Comparison of ENCODE assay signal across 1 cellular context in genomic region chr20:3072530-3073250, GRCh38.
TF ChIP-seq lines count a peak whose summit lies in the region.

No MANE protein-coding gene starts in this region.

TF ChIP-seq in HepG2, 621 proteins besides CTCF, POLR2A, EP300 and RAD21 (continues in another document):
- TF ChIP-seq ZBTB39 (CRISPR knock-in tag; IDR thresholded peaks at IDR 0.05) (no peak), RBM39 (IDR thresholded peaks at IDR 0.05; ENCODE audit: low read depth, low read length, poor library complexity, severe bottlenecking) (no peak), KAT2B (IDR thresholded peaks at IDR 0.05; ENCODE audit: borderline replicate concordance, low read depth, low read length) (no peak), RXRA (CRISPR knock-in tag; IDR thresholded peaks at IDR 0.05) (0 out of 2 replicates have a peak, but pooled peaks have one; percentile 5), GABPB1 (CRISPR knock-in tag; IDR thresholded peaks at IDR 0.05) (peak; percentile 12; the same call in 1 of the 2 replicates), KAT8 (CRISPR knock-in tag; IDR thresholded peaks at IDR 0.05) (no peak), ZNF563 (CRISPR knock-in tag; IDR thresholded peaks at IDR 0.05) (peak; percentile 33; the same call in 1 of the 2 replicates), PHF20 (CRISPR knock-in tag; IDR thresholded peaks at IDR 0.05) (no peak), SNAPC2 (CRISPR knock-in tag; IDR thresholded peaks at IDR 0.05) (no peak), ZNF781 (CRISPR knock-in tag; IDR thresholded peaks at IDR 0.05; ENCODE audit: borderline replicate concordance, not compliant biosample characterization) (no peak), ZBTB38 (CRISPR knock-in tag; IDR thresholded peaks at IDR 0.05) (peak; percentile 70), ZBTB26 (CRISPR knock-in tag; IDR thresholded peaks at IDR 0.05; ENCODE audit: borderline replicate concordance) (no peak), HOXA5 (CRISPR knock-in tag; IDR thresholded peaks at IDR 0.05) (peak; percentile 41; the same call in 1 of the 2 replicates), KMT2B (CRISPR knock-in tag; IDR thresholded peaks at IDR 0.05) (no peak), ZSCAN21 (CRISPR knock-in tag; IDR thresholded peaks at IDR 0.05; ENCODE audit: borderline replicate concordance) (peak; percentile 49; the same call in 1 of the 2 replicates), BRD4 (CRISPR knock-in tag; IDR thresholded peaks at IDR 0.05) (no peak), ZFP62 (CRISPR knock-in tag; IDR thresholded peaks at IDR 0.05) (no peak), PAF1 (CRISPR knock-in tag; IDR thresholded peaks at IDR 0.05) (no peak), ZNF512B (CRISPR knock-in tag; IDR thresholded peaks at IDR 0.05; ENCODE audit: borderline replicate concordance) (peak; percentile 74; the same call in 1 of the 2 replicates), AHR (CRISPR knock-in tag; IDR thresholded peaks at IDR 0.05) (0 out of 2 replicates have a peak, but pooled peaks have one; percentile 0), ZFP41 (CRISPR knock-in tag; IDR thresholded peaks at IDR 0.05; ENCODE audit: borderline replicate concordance) (peak; percentile 58; the same call in 1 of the 2 replicates), ZBTB4 (CRISPR knock-in tag; IDR thresholded peaks at IDR 0.05; ENCODE audit: borderline replicate concordance) (peak; percentile 68; the same call in 1 of the 2 replicates), MED1 (CRISPR knock-in tag; IDR thresholded peaks at IDR 0.05) (peak; percentile 20), ZNF484 (CRISPR knock-in tag; IDR thresholded peaks at IDR 0.05; ENCODE audit: borderline replicate concordance, low read depth) (no peak), LRRFIP1 (CRISPR knock-in tag; conservative IDR thresholded peaks at IDR 0.05) (no peak), EED (CRISPR knock-in tag; IDR thresholded peaks at IDR 0.05) (no peak), ZNF263 (CRISPR knock-in tag; IDR thresholded peaks at IDR 0.05) (peak; percentile 18; the same call in 1 of the 2 replicates), SMAD9 (CRISPR knock-in tag; IDR thresholded peaks at IDR 0.05) (no peak)
- TF ChIP-seq, protein P1, sequence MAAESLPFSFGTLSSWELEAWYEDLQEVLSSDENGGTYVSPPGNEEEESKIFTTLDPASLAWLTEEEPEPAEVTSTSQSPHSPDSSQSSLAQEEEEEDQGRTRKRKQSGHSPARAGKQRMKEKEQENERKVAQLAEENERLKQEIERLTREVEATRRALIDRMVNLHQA (CRISPR knock-in tag; IDR thresholded peaks at IDR 0.05), result no peak
- TF ChIP-seq, protein P2, sequence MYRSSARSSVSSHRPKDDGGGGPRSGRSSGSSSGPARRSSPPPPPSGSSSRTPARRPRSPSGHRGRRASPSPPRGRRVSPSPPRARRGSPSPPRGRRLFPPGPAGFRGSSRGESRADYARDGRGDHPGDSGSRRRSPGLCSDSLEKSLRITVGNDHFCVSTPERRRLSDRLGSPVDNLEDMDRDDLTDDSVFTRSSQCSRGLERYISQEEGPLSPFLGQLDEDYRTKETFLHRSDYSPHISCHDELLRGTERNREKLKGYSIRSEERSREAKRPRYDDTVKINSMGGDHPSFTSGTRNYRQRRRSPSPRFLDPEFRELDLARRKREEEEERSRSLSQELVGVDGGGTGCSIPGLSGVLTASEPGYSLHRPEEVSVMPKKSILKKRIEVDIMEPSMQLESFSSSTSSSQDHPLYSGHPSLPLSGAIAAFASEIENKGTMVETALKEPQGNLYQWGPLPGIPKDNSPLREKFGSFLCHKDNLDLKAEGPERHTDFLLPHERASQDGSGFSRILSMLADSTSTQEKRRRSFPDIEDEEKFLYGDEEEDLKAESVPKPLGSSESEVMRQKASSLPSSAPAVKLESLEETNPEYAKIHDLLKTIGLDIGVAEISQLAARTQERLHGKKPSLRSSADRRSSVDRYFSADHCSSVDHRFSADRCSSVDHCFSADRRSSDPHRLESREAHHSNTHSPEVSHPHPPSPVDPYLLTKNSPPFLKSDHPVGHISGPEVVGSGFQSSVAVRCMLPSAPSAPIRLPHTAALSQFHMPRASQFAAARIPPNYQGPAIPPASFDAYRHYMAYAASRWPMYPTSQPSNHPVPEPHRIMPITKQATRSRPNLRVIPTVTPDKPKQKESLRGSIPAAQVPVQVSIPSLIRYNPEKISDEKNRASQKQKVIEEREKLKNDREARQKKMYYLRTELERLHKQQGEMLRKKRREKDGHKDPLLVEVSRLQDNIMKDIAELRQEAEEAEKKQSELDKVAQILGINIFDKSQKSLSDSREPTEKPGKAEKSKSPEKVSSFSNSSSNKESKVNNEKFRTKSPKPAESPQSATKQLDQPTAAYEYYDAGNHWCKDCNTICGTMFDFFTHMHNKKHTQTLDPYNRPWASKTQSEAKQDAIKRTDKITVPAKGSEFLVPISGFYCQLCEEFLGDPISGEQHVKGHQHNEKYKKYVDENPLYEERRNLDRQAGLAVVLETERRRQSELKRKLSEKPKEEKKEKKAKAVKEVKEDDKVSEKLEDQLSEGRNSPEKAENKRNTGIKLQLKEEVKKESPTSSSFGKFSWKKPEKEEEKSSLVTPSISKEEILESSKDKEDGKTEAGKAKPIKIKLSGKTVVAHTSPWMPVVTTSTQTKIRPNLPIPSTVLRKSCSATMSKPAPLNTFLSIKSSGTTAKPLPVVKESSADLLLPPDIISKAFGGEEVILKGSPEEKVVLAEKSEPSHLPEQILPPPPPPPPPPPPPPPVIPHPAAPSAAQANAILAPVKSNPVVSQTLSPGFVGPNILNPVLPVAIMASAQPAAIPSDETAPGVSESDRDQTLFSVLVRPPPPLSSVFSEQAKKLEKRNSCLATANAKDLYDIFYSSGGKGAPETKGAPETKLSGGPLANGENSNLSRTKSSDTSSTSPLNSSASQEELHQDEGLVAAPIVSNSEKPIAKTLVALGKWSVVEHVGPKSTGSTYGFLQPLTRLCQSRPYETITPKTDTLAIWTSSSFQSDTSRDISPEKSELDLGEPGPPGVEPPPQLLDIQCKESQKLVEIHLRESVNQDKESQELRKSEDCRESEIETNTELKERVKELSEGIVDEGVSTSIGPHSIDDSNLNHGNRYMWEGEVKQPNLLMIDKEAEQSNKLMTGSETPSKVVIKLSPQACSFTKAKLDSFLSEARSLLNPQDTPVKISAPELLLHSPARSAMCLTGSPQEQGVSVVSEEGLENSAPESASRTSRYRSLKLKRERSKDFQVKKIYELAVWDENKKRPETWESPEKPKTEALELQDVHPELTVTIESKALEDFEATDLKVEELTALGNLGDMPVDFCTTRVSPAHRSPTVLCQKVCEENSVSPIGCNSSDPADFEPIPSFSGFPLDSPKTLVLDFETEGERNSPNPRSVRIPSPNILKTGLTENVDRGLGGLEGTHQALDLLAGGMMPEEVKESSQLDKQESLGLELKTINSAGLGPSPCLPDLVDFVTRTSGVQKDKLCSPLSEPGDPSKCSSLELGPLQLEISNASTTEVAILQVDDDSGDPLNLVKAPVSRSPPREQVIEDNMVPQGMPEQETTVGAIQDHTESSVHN (CRISPR knock-in tag; IDR thresholded peaks at IDR 0.05), result no peak
- TF ChIP-seq, protein P3, sequence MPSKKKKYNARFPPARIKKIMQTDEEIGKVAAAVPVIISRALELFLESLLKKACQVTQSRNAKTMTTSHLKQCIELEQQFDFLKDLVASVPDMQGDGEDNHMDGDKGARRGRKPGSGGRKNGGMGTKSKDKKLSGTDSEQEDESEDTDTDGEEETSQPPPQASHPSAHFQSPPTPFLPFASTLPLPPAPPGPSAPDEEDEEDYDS (CRISPR knock-in tag; IDR thresholded peaks at IDR 0.05), result no peak
- TF ChIP-seq, protein P4, sequence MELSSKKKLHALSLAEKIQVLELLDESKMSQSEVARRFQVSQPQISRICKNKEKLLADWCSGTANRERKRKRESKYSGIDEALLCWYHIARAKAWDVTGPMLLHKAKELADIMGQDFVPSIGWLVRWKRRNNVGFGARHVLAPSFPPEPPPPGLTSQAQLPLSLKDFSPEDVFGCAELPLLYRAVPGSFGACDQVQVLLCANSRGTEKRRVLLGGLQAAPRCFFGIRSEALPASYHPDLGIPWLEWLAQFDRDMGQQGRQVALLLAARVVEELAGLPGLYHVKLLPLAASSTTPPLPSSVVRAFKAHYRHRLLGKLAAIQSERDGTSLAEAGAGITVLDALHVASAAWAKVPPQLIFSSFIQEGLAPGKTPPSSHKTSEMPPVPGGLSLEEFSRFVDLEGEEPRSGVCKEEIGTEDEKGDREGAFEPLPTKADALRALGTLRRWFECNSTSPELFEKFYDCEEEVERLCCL (CRISPR knock-in tag; IDR thresholded peaks at IDR 0.05; ENCODE audit: borderline replicate concordance), result 0 out of 2 replicates have a peak, but pooled peaks have one; percentile 62
